Comparison of ENCODE assay signal across 1 cellular context in the genomic region with DNA sequence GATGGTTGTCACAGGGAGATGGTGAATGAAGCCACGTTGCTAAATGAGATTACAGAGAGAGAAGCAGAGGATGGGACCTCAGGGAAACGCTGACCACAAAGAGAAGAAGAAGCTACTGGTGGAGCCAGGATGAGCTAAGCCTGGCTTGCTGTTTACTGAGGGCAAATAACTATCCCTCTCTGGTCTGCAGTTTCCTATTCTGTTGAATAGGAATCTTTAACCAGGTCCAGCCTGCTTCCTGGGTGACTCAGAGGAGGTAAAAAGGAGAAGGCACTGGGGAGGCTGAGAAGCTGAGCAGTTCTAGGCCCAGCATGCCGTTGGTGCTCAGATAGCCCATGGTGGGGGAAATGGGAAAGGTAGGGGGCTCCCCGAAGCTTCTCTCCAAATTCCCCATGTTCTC.
A peak's percentile ranks its signal among the peaks of the same experiment; 100 is the strongest.
TF ChIP-seq lines count a peak whose summit lies in the region.

No MANE protein-coding gene starts in this region.

TF ChIP-seq in HepG2, 621 proteins besides CTCF, POLR2A, EP300 and RAD21:
- TF ChIP-seq ZNF253 (CRISPR knock-in tag; IDR thresholded peaks at IDR 0.05; ENCODE audit: borderline replicate concordance) (no peak), ZNF768 (CRISPR knock-in tag; IDR thresholded peaks at IDR 0.05) (peak; percentile 46; the same call in 1 of the 2 replicates)
